8 cellular contexts compared by ENCODE assay signal in the genomic region with DNA sequence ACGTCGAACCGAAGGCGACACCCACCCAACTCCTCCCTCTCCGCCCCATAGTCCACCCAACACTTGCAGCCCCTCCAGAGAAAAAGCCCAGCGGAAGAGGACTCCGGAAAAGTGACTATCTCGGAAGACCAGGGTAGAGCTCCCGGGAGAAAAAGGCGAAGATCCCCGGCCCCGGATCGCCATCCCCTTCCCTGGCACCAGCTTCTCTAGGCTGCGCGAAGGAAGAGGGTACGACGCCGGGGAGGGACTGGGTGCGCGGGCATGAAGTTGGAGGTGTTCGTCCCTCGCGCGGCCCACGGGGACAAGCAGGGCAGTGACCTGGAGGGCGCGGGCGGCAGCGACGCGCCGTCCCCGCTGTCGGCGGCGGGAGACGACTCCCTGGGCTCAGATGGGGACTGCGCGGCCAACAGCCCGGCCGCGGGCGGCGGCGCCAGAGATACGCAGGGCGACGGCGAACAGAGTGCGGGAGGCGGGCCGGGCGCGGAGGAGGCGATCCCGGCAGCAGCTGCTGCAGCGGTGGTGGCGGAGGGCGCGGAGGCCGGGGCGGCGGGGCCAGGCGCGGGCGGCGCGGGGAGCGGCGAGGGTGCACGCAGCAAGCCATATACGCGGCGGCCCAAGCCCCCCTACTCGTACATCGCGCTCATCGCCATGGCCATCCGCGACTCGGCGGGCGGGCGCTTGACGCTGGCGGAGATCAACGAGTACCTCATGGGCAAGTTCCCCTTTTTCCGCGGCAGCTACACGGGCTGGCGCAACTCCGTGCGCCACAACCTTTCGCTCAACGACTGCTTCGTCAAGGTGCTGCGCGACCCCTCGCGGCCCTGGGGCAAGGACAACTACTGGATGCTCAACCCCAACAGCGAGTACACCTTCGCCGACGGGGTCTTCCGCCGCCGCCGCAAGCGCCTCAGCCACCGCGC. TPM values are rescaled to one million over a fixed set of nuclear protein-coding genes. Genes with fewer than 3 reads are reported as not detected.
DNase-seq lines count a peak whose midpoint lies in the region; ATAC-seq lines count a peak whose summit lies in the region.

No MANE protein-coding gene starts in this region.

- no peak overlapping the region for H3K9ac ChIP-seq in iPS-15b (ENCODE audit: low read depth, low read length)

- no peaks in the 10 kb centered on the region for H3K9me3 ChIP-seq in iPS-15b (ENCODE audit: control insufficient read depth, insufficient read depth, low read length)

- H3K4me1 Mint-ChIP-seq in activated T-cell treated with anti-CD3 and anti-CD28 coated beads, Interleukin-2, amount 50 U/mL, for 4 hours (ENCODE audit: low read depth) = peaks cover 28% of the 10 kb centered on the region
- peaks cover 26% of the 10 kb centered on the region for H3K4me1 Mint-ChIP-seq in activated CD4-positive, alpha-beta memory T cell treated with anti-CD3 and anti-CD28 coated beads, Interleukin-2, amount 10 ng/mL, durations not matched to agents 7 days and 5 days
- peaks cover 39% of the 10 kb centered on the region for H3K4me1 Mint-ChIP-seq in stimulated activated memory B cell treated with anti-CD40 and anti-IgM and Interleukin-4, amounts not matched to agents 10 μg/mL and 1 μg/mL and 100 μg/mL, for 72 hours

- peak in 1 of 2 donors; percentile 15 for ATAC-seq in activated T-cell treated with anti-CD3 and anti-CD28 coated beads, Interleukin-2, amount 50 U/mL, for 4 hours
- ATAC-seq in stimulated activated memory B cell treated with anti-CD40 and anti-IgM and Interleukin-4, amounts not matched to agents 10 μg/mL and 1 μg/mL and 100 μg/mL, for 72 hours = no peak
- ATAC-seq in GM21528 (IDR thresholded peaks at IDR 0.05; ENCODE audit: low FRiP score, unreplicated experiment) (no peak), HG03159 (IDR thresholded peaks at IDR 0.05; ENCODE audit: unreplicated experiment) (no peak)

- CTCF ChIA-PET in activated CD4-positive, alpha-beta memory T cell treated with anti-CD3 and anti-CD28 coated beads, Interleukin-2, amount 10 ng/mL, durations not matched to agents 7 days and 5 days (lab: Charles Lee) = no interaction called here

- POLR2A ChIA-PET in activated CD4-positive, alpha-beta memory T cell treated with anti-CD3 and anti-CD28 coated beads, Interleukin-2, amount 10 ng/mL, durations not matched to agents 7 days and 5 days (lab: Charles Lee) = no interaction called here

- DNase-seq in activated T-cell treated with anti-CD3 and anti-CD28 coated beads, Interleukin-2, amount 50 U/mL, for 4 hours = no peak
- DNase-seq in activated T-cell treated with anti-CD3 and anti-CD28 coated beads, Interleukin-2, amount 50 U/mL, for 1 hour = no peak
- DNase-seq in activated CD4-positive, alpha-beta memory T cell treated with anti-CD3 and anti-CD28 coated beads, Interleukin-2, amount 10 ng/mL, durations not matched to agents 7 days and 5 days = no peak
- DNase-seq in GF-D8 (lab: John Stamatoyannopoulos, UW) = no peak

- H3K4me1 ChIP-seq in iPS-15b (ENCODE audit: control insufficient read depth, insufficient read depth, low read length) = no peaks in the 10 kb centered on the region

- no peaks in the 10 kb centered on the region for H3K36me3 Mint-ChIP-seq in activated T-cell treated with anti-CD3 and anti-CD28 coated beads, Interleukin-2, amount 50 U/mL, for 4 hours (ENCODE audit: insufficient read depth)
- H3K36me3 Mint-ChIP-seq in activated CD4-positive, alpha-beta memory T cell treated with anti-CD3 and anti-CD28 coated beads, Interleukin-2, amount 10 ng/mL, durations not matched to agents 7 days and 5 days (ENCODE audit: low read depth) = peaks cover 9% of the 10 kb centered on the region
- peaks cover 5% of the 10 kb centered on the region for H3K36me3 Mint-ChIP-seq in stimulated activated memory B cell treated with anti-CD40 and anti-IgM and Interleukin-4, amounts not matched to agents 10 μg/mL and 1 μg/mL and 100 μg/mL, for 72 hours

- H3K27ac Mint-ChIP-seq in activated CD4-positive, alpha-beta memory T cell treated with anti-CD3 and anti-CD28 coated beads, Interleukin-2, amount 10 ng/mL, durations not matched to agents 7 days and 5 days = peak overlapping the region; percentile 59
- no peak overlapping the region for H3K27ac Mint-ChIP-seq in stimulated activated memory B cell treated with anti-CD40 and anti-IgM and Interleukin-4, amounts not matched to agents 10 μg/mL and 1 μg/mL and 100 μg/mL, for 72 hours

- no peaks in the 10 kb centered on the region for H3K36me3 ChIP-seq in iPS-15b (ENCODE audit: control insufficient read depth, insufficient read depth, low read length)

- peaks cover 67% of the 10 kb centered on the region for H3K27me3 Mint-ChIP-seq in activated T-cell treated with anti-CD3 and anti-CD28 coated beads, Interleukin-2, amount 50 U/mL, for 4 hours (ENCODE audit: low read depth)
- peaks cover 66% of the 10 kb centered on the region for H3K27me3 Mint-ChIP-seq in activated CD4-positive, alpha-beta memory T cell treated with anti-CD3 and anti-CD28 coated beads, Interleukin-2, amount 10 ng/mL, durations not matched to agents 7 days and 5 days
- peaks cover 82% of the 10 kb centered on the region for H3K27me3 Mint-ChIP-seq in stimulated activated memory B cell treated with anti-CD40 and anti-IgM and Interleukin-4, amounts not matched to agents 10 μg/mL and 1 μg/mL and 100 μg/mL, for 72 hours

- H3K4me3 ChIP-seq in iPS-15b (ENCODE audit: low read depth, low read length) = peak overlapping the region; percentile 36

- H3K27me3 ChIP-seq in iPS-15b (ENCODE audit: control insufficient read depth, insufficient read depth, low read length) = peaks cover 81% of the 10 kb centered on the region

- no peaks in the 10 kb centered on the region for H3K9me3 Mint-ChIP-seq in activated T-cell treated with anti-CD3 and anti-CD28 coated beads, Interleukin-2, amount 50 U/mL, for 4 hours
- no peaks in the 10 kb centered on the region for H3K9me3 Mint-ChIP-seq in activated CD4-positive, alpha-beta memory T cell treated with anti-CD3 and anti-CD28 coated beads, Interleukin-2, amount 10 ng/mL, durations not matched to agents 7 days and 5 days
- peaks cover 3% of the 10 kb centered on the region for H3K9me3 Mint-ChIP-seq in stimulated activated memory B cell treated with anti-CD40 and anti-IgM and Interleukin-4, amounts not matched to agents 10 μg/mL and 1 μg/mL and 100 μg/mL, for 72 hours

- H3K4me3 Mint-ChIP-seq in activated T-cell treated with anti-CD3 and anti-CD28 coated beads, Interleukin-2, amount 50 U/mL, for 4 hours = peak overlapping the region; percentile 43
- H3K4me3 Mint-ChIP-seq in activated CD4-positive, alpha-beta memory T cell treated with anti-CD3 and anti-CD28 coated beads, Interleukin-2, amount 10 ng/mL, durations not matched to agents 7 days and 5 days = peak overlapping the region; percentile 32
- peak overlapping the region; percentile 69 for H3K4me3 Mint-ChIP-seq in stimulated activated memory B cell treated with anti-CD40 and anti-IgM and Interleukin-4, amounts not matched to agents 10 μg/mL and 1 μg/mL and 100 μg/mL, for 72 hours

RNA-seq across cellular contexts. Expression of gene FOXQ1, which starts 0.8 kb away (rescaled TPM):
- not detected for total RNA-seq in activated T-cell treated with anti-CD3 and anti-CD28 coated beads, Interleukin-2, amount 50 U/mL, for 4 hours
- not detected for total RNA-seq in activated CD4-positive, alpha-beta memory T cell treated with anti-CD3 and anti-CD28 coated beads, Interleukin-2, amount 10 ng/mL, durations not matched to agents 7 days and 5 days
